20 cellular contexts compared by ENCODE assay signal in genomic region chr7:71682181-71682580, GRCh38.
"Had no signal": no experiment of that assay in that cellular context is flagged by ENCODE, and none has a peak within 500 bp of the region (broad histone marks: within the 10 kb centered on the region; RNA-seq: fewer than 3 reads in every experiment).

No MANE protein-coding gene starts in this region.

- H3K27ac Mint-ChIP-seq: mesothelial cell of epicardium; natural killer cell treated with Interleukin-12 subunit alpha and Interleukin-12 subunit beta and Interleukin-15 and Interleukin-18, amount 100 ng/mL, for 72 hours; stimulated activated effector memory CD8-positive, alpha-beta T cell treated with anti-CD3 and anti-CD28 coated beads, Interleukin-12 subunit alpha, Interleukin-12 subunit beta, amount 100 ng/mL, for 72 hours; stimulated activated naive CD8-positive, alpha-beta T cell treated with anti-CD3 and anti-CD28 coated beads, Interleukin-15, Interleukin-2, amounts not matched to agents 100 ng/mL and 50 ng/mL, for 24 hours had no signal

- H3K36me3 ChIP-seq: gastrocnemius medialis, pancreas, prostate gland, upper lobe of left lung had no signal

- DNase-seq: central memory CD4-positive, alpha-beta T cell; effector CD8-positive, alpha-beta T cell; gastrocnemius medialis; glutamatergic neuron; kidney glomerular epithelial cell; mammary epithelial cell; occipital lobe; pancreas; stimulated activated CD4-positive, alpha-beta T cell treated with anti-CD3 and anti-CD28 coated beads, Interleukin-4, amount 100 ng/mL, for 1 hour; stimulated activated CD8-positive, alpha-beta memory T cell treated with anti-CD3 and anti-CD28 coated beads, Interleukin-4, amount 100 ng/mL, for 48 hours; tibial artery had no signal

- H3K9me3 ChIP-seq: gastrocnemius medialis, pancreas, prostate gland, tibial artery, upper lobe of left lung had no signal

- H3K9me3 Mint-ChIP-seq: mesothelial cell of epicardium; natural killer cell treated with Interleukin-12 subunit alpha and Interleukin-12 subunit beta and Interleukin-15 and Interleukin-18, amount 100 ng/mL, for 72 hours; stimulated activated naive CD8-positive, alpha-beta T cell treated with anti-CD3 and anti-CD28 coated beads, Interleukin-15, Interleukin-2, amounts not matched to agents 100 ng/mL and 50 ng/mL, for 24 hours had no signal

- H3K27me3 ChIP-seq: gastrocnemius medialis, pancreas, tibial artery, upper lobe of left lung had no signal

- H3K4me3 ChIP-seq: coronary artery, gastrocnemius medialis, pancreas, prostate gland, smooth muscle cell, tibial artery, upper lobe of left lung had no signal

- H3K4me1 Mint-ChIP-seq: mesothelial cell of epicardium had no signal

- H3K4me1 ChIP-seq: gastrocnemius medialis, pancreas, prostate gland, tibial artery had no signal

- H3K27ac ChIP-seq: coronary artery, gastrocnemius medialis, pancreas, prostate gland, tibial artery had no signal

- ATAC-seq: esophagus mucosa; gastrocnemius medialis; natural killer cell treated with Interleukin-12 subunit alpha and Interleukin-12 subunit beta and Interleukin-15 and Interleukin-18, amount 100 ng/mL, for 72 hours; pancreas; stimulated activated effector memory CD8-positive, alpha-beta T cell treated with anti-CD3 and anti-CD28 coated beads, Interleukin-12 subunit alpha, Interleukin-12 subunit beta, amount 100 ng/mL, for 72 hours had no signal

- H3K4me3 Mint-ChIP-seq: mesothelial cell of epicardium; natural killer cell treated with Interleukin-12 subunit alpha and Interleukin-12 subunit beta and Interleukin-15 and Interleukin-18, amount 100 ng/mL, for 72 hours; stimulated activated effector memory CD8-positive, alpha-beta T cell treated with anti-CD3 and anti-CD28 coated beads, Interleukin-12 subunit alpha, Interleukin-12 subunit beta, amount 100 ng/mL, for 72 hours; stimulated activated naive CD8-positive, alpha-beta T cell treated with anti-CD3 and anti-CD28 coated beads, Interleukin-15, Interleukin-2, amounts not matched to agents 100 ng/mL and 50 ng/mL, for 24 hours had no signal

- H3K27me3 Mint-ChIP-seq: natural killer cell treated with Interleukin-12 subunit alpha and Interleukin-12 subunit beta and Interleukin-15 and Interleukin-18, amount 100 ng/mL, for 72 hours; stimulated activated naive CD8-positive, alpha-beta T cell treated with anti-CD3 and anti-CD28 coated beads, Interleukin-15, Interleukin-2, amounts not matched to agents 100 ng/mL and 50 ng/mL, for 24 hours had no signal

- H3K36me3 Mint-ChIP-seq: mesothelial cell of epicardium; natural killer cell treated with Interleukin-12 subunit alpha and Interleukin-12 subunit beta and Interleukin-15 and Interleukin-18, amount 100 ng/mL, for 72 hours; stimulated activated effector memory CD8-positive, alpha-beta T cell treated with anti-CD3 and anti-CD28 coated beads, Interleukin-12 subunit alpha, Interleukin-12 subunit beta, amount 100 ng/mL, for 72 hours had no signal
